Comparison of ENCODE assay signal across 13 cellular contexts in the genomic region with DNA sequence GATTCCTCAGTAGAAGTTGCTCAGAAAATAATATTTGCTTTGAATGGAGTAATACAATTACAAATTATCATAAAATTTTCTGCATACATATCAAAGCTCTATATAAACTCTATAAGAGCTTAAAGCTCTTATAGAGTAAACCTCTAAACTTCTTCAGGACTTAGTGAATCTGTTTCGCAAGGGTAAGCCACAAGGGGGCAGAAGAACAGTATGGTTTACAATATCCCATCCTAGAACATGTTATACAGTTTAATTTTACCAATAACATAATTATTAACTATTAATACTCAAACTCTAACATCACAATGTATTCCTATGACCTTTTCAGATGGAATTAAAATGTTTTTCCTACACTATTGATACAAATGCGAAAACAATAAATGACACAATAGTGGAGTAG. TPM values are rescaled to one million over a fixed set of nuclear protein-coding genes. Genes with fewer than 3 reads are reported as not detected.
DNase-seq lines count a peak whose midpoint lies in the region; TF ChIP-seq lines count a peak whose summit lies in the region.
"Had no signal": no experiment of that assay in that cellular context is flagged by ENCODE, and none has a peak within 500 bp of the region (broad histone marks: within the 10 kb centered on the region; RNA-seq: fewer than 3 reads in every experiment).

No MANE protein-coding gene starts in this region.

- no peaks in the 10 kb centered on the region for H3K9me3 Mint-ChIP-seq in activated CD4-positive, alpha-beta T cell treated with anti-CD3 and anti-CD28 coated beads, Interleukin-2, amount 10 ng/mL, durations not matched to agents 24 days and 14 days
- H3K9me3 Mint-ChIP-seq: dendritic cell treated with granulocyte-macrophage colony-stimulating factor and Interleukin-4, amounts not matched to agents 40 ng/mL and 50 ng/mL, for 4 days had no signal

- no peaks in the 10 kb centered on the region for H3K9me2 ChIP-seq in OCI-LY1 (ENCODE audit: low read depth, low read length)

- H3K9ac ChIP-seq in OCI-LY1 (ENCODE audit: low read length): no peak overlapping the region

- H3K4me1 Mint-ChIP-seq in activated CD4-positive, alpha-beta T cell treated with anti-CD3 and anti-CD28 coated beads, Interleukin-2, amount 10 ng/mL, durations not matched to agents 24 days and 14 days: no peaks in the 10 kb centered on the region

- H3K4me3 ChIP-seq in GM12875 (ENCODE audit: low read depth, low read length): no peak overlapping the region
- H3K4me3 ChIP-seq in OCI-LY1 (ENCODE audit: low read depth, low read length, poor library complexity, severe bottlenecking): no peak overlapping the region
- H3K4me3 ChIP-seq in fibroblast of pulmonary artery (replicated peaks; ENCODE audit: low read depth, low read length): no peak overlapping the region
- H3K4me3 ChIP-seq: skin epidermis had no signal

- no peak overlapping the region for H3K27ac Mint-ChIP-seq in activated CD4-positive, alpha-beta T cell treated with anti-CD3 and anti-CD28 coated beads, Interleukin-2, amount 10 ng/mL, durations not matched to agents 24 days and 14 days
- H3K27ac Mint-ChIP-seq: dendritic cell treated with granulocyte-macrophage colony-stimulating factor and Interleukin-4, amounts not matched to agents 40 ng/mL and 50 ng/mL, for 4 days had no signal

- H3K27me3 Mint-ChIP-seq in activated CD4-positive, alpha-beta T cell treated with anti-CD3 and anti-CD28 coated beads, Interleukin-2, amount 10 ng/mL, durations not matched to agents 24 days and 14 days: no peaks in the 10 kb centered on the region
- H3K27me3 Mint-ChIP-seq: dendritic cell treated with granulocyte-macrophage colony-stimulating factor and Interleukin-4, amounts not matched to agents 40 ng/mL and 50 ng/mL, for 4 days had no signal

- H3K79me2 ChIP-seq in OCI-LY1 (ENCODE audit: insufficient read depth, low read length): no peaks in the 10 kb centered on the region

- H3K9me3 ChIP-seq in OCI-LY1 (ENCODE audit: low read length): no peaks in the 10 kb centered on the region

- no peaks in the 10 kb centered on the region for H4K20me1 ChIP-seq in OCI-LY1 (ENCODE audit: insufficient read depth, low read length)

- H3K4me3 Mint-ChIP-seq in activated CD4-positive, alpha-beta T cell treated with anti-CD3 and anti-CD28 coated beads, Interleukin-2, amount 10 ng/mL, durations not matched to agents 24 days and 14 days: no peak overlapping the region
- H3K4me3 Mint-ChIP-seq: dendritic cell treated with granulocyte-macrophage colony-stimulating factor and Interleukin-4, amounts not matched to agents 40 ng/mL and 50 ng/mL, for 4 days had no signal

- H3F3A ChIP-seq in OCI-LY1 (ENCODE audit: insufficient read depth, low read length): no peaks in the 10 kb centered on the region

- peak; percentile 0 for DNase-seq in COLO668 (lab: John Stamatoyannopoulos, UW; ENCODE audit: unreplicated experiment)
- DNase-seq in fibroblast of pulmonary artery (ENCODE audit: low read depth): no peak
- DNase-seq in NCI-H187 treated with DMSO at 0.1 percent for 48 hours (lab: John Stamatoyannopoulos, UW): no peak
- no peak for DNase-seq in OCI-M2 (lab: John Stamatoyannopoulos, UW; ENCODE audit: unreplicated experiment)
- DNase-seq in activated CD4-positive, alpha-beta T cell treated with anti-CD3 and anti-CD28 coated beads, Interleukin-2, amount 10 ng/mL, durations not matched to agents 24 days and 14 days: no peak
- no peak for DNase-seq in cortex of kidney (lab: John Stamatoyannopoulos, UW)
- DNase-seq: NCI-H446 had no signal

- no peak overlapping the region for H2AFZ ChIP-seq in OCI-LY1 (ENCODE audit: low read length)

- no peak overlapping the region for H3K4me2 ChIP-seq in OCI-LY1 (ENCODE audit: low read length)

- intact Hi-C loops in activated CD4-positive, alpha-beta T cell treated with anti-CD3 and anti-CD28 coated beads, Interleukin-2, amount 10 ng/mL, durations not matched to agents 24 days and 14 days (cut with micrococcal nuclease): no loop called here

- no peaks in the 10 kb centered on the region for H3K4me1 ChIP-seq in OCI-LY1 (ENCODE audit: insufficient read depth, low read length, severe bottlenecking)

- H3K36me3 Mint-ChIP-seq in activated CD4-positive, alpha-beta T cell treated with anti-CD3 and anti-CD28 coated beads, Interleukin-2, amount 10 ng/mL, durations not matched to agents 24 days and 14 days (ENCODE audit: low read depth): no peaks in the 10 kb centered on the region

- H3K36me3 ChIP-seq in OCI-LY1 (ENCODE audit: insufficient read depth, low read length): no peaks in the 10 kb centered on the region

- peak; percentile 39; the same call in 1 of the 2 replicates for TF ChIP-seq CTCF in GM12875 (IDR thresholded peaks at IDR 0.05; ENCODE audit: borderline replicate concordance, insufficient read depth, low read depth, low read length)
- TF ChIP-seq CTCF in OCI-LY1 (IDR thresholded peaks at IDR 0.05; ENCODE audit: low read length): peak; percentile 37
- peak; percentile 0 for TF ChIP-seq CTCF in fibroblast of pulmonary artery (IDR thresholded peaks at IDR 0.05; ENCODE audit: low read length, missing control alignments)

- H3K27me3 ChIP-seq in OCI-LY1 (ENCODE audit: insufficient read depth, low read length): no peaks in the 10 kb centered on the region

- H3K27ac ChIP-seq in OCI-LY1 (ENCODE audit: low read depth, low read length, poor library complexity, severe bottlenecking): no peak overlapping the region
- H3K27ac ChIP-seq: skin epidermis had no signal

RNA-seq across cellular contexts. Expression of a gene that starts 33.8 kb away (rescaled TPM):
- total RNA-seq in activated CD4-positive, alpha-beta T cell treated with anti-CD3 and anti-CD28 coated beads, Interleukin-2, amount 10 ng/mL, durations not matched to agents 24 days and 14 days: not detected in 2 replicates
- total RNA-seq: left lobe of liver, subcutaneous adipose tissue had no signal
